In genomic region chr3:120160050-120160449, GRCh38 we compare ENCODE assay signal across 9 cellular contexts.
A peak's percentile ranks its signal among the peaks of the same experiment; 100 is the strongest.
DNase-seq lines count a peak whose midpoint lies in the region; ATAC-seq, FAIRE-seq and TF ChIP-seq lines count a peak whose summit lies in the region.
"Had no signal": no experiment of that assay in that cellular context is flagged by ENCODE, and none has a peak within 500 bp of the region (broad histone marks: within the 10 kb centered on the region; RNA-seq: fewer than 3 reads in every experiment).

No MANE protein-coding gene starts in this region.

- peaks cover 10% of the 10 kb centered on the region for H3K9me3 Mint-ChIP-seq in progenitor cell of endocrine pancreas (ENCODE audit: low read depth)

- H3K27ac Mint-ChIP-seq in progenitor cell of endocrine pancreas, result no peak overlapping the region
- H3K27ac Mint-ChIP-seq: nephron had no signal

- H3K36me3 Mint-ChIP-seq in progenitor cell of endocrine pancreas (ENCODE audit: insufficient read depth), result peaks cover 6% of the 10 kb centered on the region

- peak in 7 of 8 donors; percentile 52 to 94 (median 70) for ATAC-seq in heart right ventricle

- peaks cover 32% of the 10 kb centered on the region for H3K4me1 Mint-ChIP-seq in progenitor cell of endocrine pancreas (ENCODE audit: low read depth)
- H3K4me1 Mint-ChIP-seq: nephron had no signal

- intact Hi-C loops in heart right ventricle (cut with DNase I), result no loop called here

- no peaks in the 10 kb centered on the region for H3K27me3 Mint-ChIP-seq in progenitor cell of endocrine pancreas

- CTCF ChIA-PET in HEK293 (lab: Yijun Ruan, JAX), result interaction anchor here (0.8 kb wide), 1 partner anchor 257 kb away, joined by 3 read pairs; no protein-coding TSS in a partner anchor

- POLR2A ChIA-PET in HEK293 (lab: Yijun Ruan, JAX), result interaction anchor here (1.4 kb wide), 1 partner anchor 66 kb away, joined by 6 read pairs; the partner anchor contains the start of gene GSK3B

- DNase-seq in SW480 (ENCODE audit: low spot score) (peak; percentile 68), heart right ventricle (peak in 1 of 2 donors; percentile 24), stromal cell of bone marrow (ENCODE audit: low read depth) (peak; percentile 99), progenitor cell of endocrine pancreas (ENCODE audit: low spot score, unreplicated experiment) (no peak), anterior cingulate cortex (lab: John Stamatoyannopoulos, UW) (no peak), GM19239 (ENCODE audit: insufficient read length, low spot score) (no peak), NCI-H1092 (lab: John Stamatoyannopoulos, UW) (no peak)

- H3K4me3 Mint-ChIP-seq in progenitor cell of endocrine pancreas (ENCODE audit: low read depth), result no peak overlapping the region
- H3K4me3 Mint-ChIP-seq: nephron had no signal

- no peak for FAIRE-seq in GM19239 (lab: Jason Lieb, UNC)

- TF ChIP-seq CTCF in HEK293 (tag by site-specific recombination; IDR thresholded peaks at IDR 0.05) (no peak), heart right ventricle (IDR thresholded peaks at IDR 0.05) (no peak), progenitor cell of endocrine pancreas (IDR thresholded peaks at IDR 0.05; ENCODE audit: unreplicated experiment) (no peak)

- H3K9me3 ChIP-seq in HEK293 (ENCODE audit: control insufficient read depth, insufficient read depth, low read depth, low read length) (no peaks in the 10 kb centered on the region), heart right ventricle (peaks cover 0 to 12% (median 1%) of the 10 kb centered on the region in 11 donors)

- no peaks in the 10 kb centered on the region for H3K4me1 ChIP-seq in HEK293 (ENCODE audit: control insufficient read depth, insufficient read depth, low read length)
- peaks cover 0 to 15% (median 0%) of the 10 kb centered on the region in 9 donors for H3K4me1 ChIP-seq in heart right ventricle

- H3K36me3 ChIP-seq in HEK293 (ENCODE audit: control insufficient read depth in 2 of 2, insufficient read depth in 1 of 2, low read length in 2 of 2) (no peaks in the 10 kb centered on the region), heart right ventricle (no peaks in the 10 kb centered on the region)

- 13 to 27% methylated on average over 1 of the region's 1 CpG for WGBS in heart right ventricle, 2 donors

- H3K27me3 ChIP-seq in heart right ventricle, result no peaks in the 10 kb centered on the region

- H3K4me3 ChIP-seq in HEK293 (ENCODE audit: low read depth, low read length) (no peak overlapping the region), heart right ventricle (no peak overlapping the region)

- H3K27ac ChIP-seq in HEK293 (ENCODE audit: extremely low read depth, low read depth, low read length) (no peak overlapping the region), heart right ventricle (no peak overlapping the region)

TF ChIP-seq in HEK293, 187 proteins besides CTCF, POLR2A, EP300 and RAD21:
- TF ChIP-seq ZNF518A (tag by site-specific recombination; conservative IDR thresholded peaks at IDR 0.05; ENCODE audit: low read depth) (0 out of 2 replicates have a peak, but pooled peaks have one; percentile 26), ZNF555 (tag by site-specific recombination; conservative IDR thresholded peaks at IDR 0.05) (no peak), KLF8 (tag by site-specific recombination; IDR thresholded peaks at IDR 0.05) (no peak), ZBTB6 (tag by site-specific recombination; IDR thresholded peaks at IDR 0.05) (peak; percentile 46; the same call in 1 of the 2 replicates), ZNF335 (tag by site-specific recombination; conservative IDR thresholded peaks at IDR 0.05) (0 out of 2 replicates have a peak, but pooled peaks have one; percentile 23), ZNF514 (tag by site-specific recombination; IDR thresholded peaks at IDR 0.05) (no peak), ZNF660 (tag by site-specific recombination; IDR thresholded peaks at IDR 0.05) (0 out of 2 replicates have a peak, but pooled peaks have one; percentile 21)
TF ChIP-seq in HEK293: peak in this region for 4.

Comparison
In these comparisons a context has a peak if more than half of its experiments do, and no peak if none do; other contexts are left out.
1. DNase-seq: peak in SW480 (single experiment) and stromal cell of bone marrow (single experiment); none in progenitor cell of endocrine pancreas (single experiment), anterior cingulate cortex (0 of 58), GM19239 (single experiment) and NCI-H1092 (single experiment).